1 cellular context compared by ENCODE assay signal in the genomic region with DNA sequence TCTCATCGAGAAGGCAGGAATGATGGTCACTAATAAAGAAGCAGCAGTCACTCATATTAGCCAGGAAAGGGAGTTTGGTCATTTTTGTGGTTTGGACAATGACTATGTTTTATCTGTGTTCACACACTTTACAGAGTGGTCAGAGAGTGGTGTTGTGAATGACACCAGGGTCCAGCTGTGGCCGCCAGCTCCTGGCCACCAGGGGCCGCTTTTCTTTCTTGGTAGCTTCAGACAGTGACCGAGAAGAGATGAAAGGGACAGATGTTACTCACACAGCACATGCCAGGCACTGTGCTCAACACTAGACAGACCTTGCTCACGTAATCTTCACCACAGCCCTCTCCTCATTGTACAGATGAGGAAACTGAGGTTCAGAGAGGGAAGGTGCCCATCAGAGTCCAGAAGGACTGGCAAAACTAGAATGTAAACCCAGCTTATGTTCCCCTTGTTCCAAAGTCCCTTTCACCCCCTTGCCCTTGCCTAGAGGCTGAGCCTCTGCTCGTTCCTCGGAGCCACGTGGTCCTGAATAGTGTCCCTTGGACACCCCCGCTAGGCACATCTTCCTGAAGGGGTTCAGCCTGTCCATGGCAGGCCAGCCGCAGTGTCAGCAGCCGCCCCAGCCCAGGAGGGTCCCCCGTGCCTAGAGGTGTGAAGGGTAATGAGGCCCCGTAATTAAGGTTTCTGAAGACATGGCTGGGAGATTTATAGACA.
TF ChIP-seq lines count a peak whose summit lies in the region.

No MANE protein-coding gene starts in this region.

TF ChIP-seq in K562, 482 proteins besides CTCF, POLR2A, EP300 and RAD21 (continued from another document and continues in another):
- TF ChIP-seq, protein P1, sequence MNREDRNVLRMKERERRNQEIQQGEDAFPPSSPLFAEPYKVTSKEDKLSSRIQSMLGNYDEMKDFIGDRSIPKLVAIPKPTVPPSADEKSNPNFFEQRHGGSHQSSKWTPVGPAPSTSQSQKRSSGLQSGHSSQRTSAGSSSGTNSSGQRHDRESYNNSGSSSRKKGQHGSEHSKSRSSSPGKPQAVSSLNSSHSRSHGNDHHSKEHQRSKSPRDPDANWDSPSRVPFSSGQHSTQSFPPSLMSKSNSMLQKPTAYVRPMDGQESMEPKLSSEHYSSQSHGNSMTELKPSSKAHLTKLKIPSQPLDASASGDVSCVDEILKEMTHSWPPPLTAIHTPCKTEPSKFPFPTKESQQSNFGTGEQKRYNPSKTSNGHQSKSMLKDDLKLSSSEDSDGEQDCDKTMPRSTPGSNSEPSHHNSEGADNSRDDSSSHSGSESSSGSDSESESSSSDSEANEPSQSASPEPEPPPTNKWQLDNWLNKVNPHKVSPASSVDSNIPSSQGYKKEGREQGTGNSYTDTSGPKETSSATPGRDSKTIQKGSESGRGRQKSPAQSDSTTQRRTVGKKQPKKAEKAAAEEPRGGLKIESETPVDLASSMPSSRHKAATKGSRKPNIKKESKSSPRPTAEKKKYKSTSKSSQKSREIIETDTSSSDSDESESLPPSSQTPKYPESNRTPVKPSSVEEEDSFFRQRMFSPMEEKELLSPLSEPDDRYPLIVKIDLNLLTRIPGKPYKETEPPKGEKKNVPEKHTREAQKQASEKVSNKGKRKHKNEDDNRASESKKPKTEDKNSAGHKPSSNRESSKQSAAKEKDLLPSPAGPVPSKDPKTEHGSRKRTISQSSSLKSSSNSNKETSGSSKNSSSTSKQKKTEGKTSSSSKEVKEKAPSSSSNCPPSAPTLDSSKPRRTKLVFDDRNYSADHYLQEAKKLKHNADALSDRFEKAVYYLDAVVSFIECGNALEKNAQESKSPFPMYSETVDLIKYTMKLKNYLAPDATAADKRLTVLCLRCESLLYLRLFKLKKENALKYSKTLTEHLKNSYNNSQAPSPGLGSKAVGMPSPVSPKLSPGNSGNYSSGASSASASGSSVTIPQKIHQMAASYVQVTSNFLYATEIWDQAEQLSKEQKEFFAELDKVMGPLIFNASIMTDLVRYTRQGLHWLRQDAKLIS (CRISPR knock-in tag; IDR thresholded peaks at IDR 0.05) = no peak
- TF ChIP-seq ARNT (IDR thresholded peaks at IDR 0.05) = peak in 1 of 2 experiments; percentile 77; a peak in 2 of 4 replicates
- 0 out of 2 replicates have a peak, but pooled peaks have one; percentile 16 for TF ChIP-seq ZEB2 (IDR thresholded peaks at IDR 0.05)
- peak; percentile 77 for TF ChIP-seq NBN (IDR thresholded peaks at IDR 0.05; ENCODE audit: low read depth)
- TF ChIP-seq, protein P2, sequence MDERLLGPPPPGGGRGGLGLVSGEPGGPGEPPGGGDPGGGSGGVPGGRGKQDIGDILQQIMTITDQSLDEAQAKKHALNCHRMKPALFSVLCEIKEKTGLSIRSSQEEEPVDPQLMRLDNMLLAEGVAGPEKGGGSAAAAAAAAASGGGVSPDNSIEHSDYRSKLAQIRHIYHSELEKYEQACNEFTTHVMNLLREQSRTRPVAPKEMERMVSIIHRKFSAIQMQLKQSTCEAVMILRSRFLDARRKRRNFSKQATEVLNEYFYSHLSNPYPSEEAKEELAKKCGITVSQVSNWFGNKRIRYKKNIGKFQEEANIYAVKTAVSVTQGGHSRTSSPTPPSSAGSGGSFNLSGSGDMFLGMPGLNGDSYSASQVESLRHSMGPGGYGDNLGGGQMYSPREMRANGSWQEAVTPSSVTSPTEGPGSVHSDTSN (CRISPR knock-in tag; IDR thresholded peaks at IDR 0.05; ENCODE audit: low read depth) = no peak
- TF ChIP-seq, protein P2 (tag; conservative IDR thresholded peaks at IDR 0.05; ENCODE audit: low read depth) = 0 out of 2 replicates have a peak, but pooled peaks have one; percentile 32
- TF ChIP-seq TEAD1 (CRISPR knock-in tag; IDR thresholded peaks at IDR 0.05) = 0 out of 4 replicates have a peak, but pooled peaks of 1 of the 2 experiments have one; percentile 15
- no peak for TF ChIP-seq SAFB (IDR thresholded peaks at IDR 0.05; ENCODE audit: borderline replicate concordance, low read depth, low read length)
- no peak for TF ChIP-seq FOXM1 (IDR thresholded peaks at IDR 0.05; ENCODE audit: low read depth)
- TF ChIP-seq FOXM1 (CRISPR knock-in tag; IDR thresholded peaks at IDR 0.05; ENCODE audit: low read depth) = no peak
- TF ChIP-seq ETV1 (tag; conservative IDR thresholded peaks at IDR 0.05; ENCODE audit: low read depth) = no peak
- 0 out of 2 replicates have a peak, but pooled peaks have one; percentile 54 for TF ChIP-seq ZNF766 (CRISPR knock-in tag; conservative IDR thresholded peaks at IDR 0.05)
- TF ChIP-seq ERF (CRISPR knock-in tag; IDR thresholded peaks at IDR 0.05) = no peak
- peak; percentile 67 for TF ChIP-seq NFE2 (IDR thresholded peaks at IDR 0.05; ENCODE audit: low read depth)
- no peak for TF ChIP-seq NFXL1 (CRISPR knock-in tag; IDR thresholded peaks at IDR 0.05)
- peak; percentile 84 for TF ChIP-seq TCF3 (CRISPR knock-in tag; IDR thresholded peaks at IDR 0.05)
- TF ChIP-seq MEF2D (tag; conservative IDR thresholded peaks at IDR 0.05; ENCODE audit: low read depth) = no peak
- TF ChIP-seq DACH1 (IDR thresholded peaks at IDR 0.05; ENCODE audit: partially characterized antibody) = peak; percentile 76
- TF ChIP-seq ARID1B (IDR thresholded peaks at IDR 0.05) = peak; percentile 65
- no peak for TF ChIP-seq RAD51 (IDR thresholded peaks at IDR 0.05; ENCODE audit: borderline replicate concordance, low read depth)
- TF ChIP-seq, protein P3, sequence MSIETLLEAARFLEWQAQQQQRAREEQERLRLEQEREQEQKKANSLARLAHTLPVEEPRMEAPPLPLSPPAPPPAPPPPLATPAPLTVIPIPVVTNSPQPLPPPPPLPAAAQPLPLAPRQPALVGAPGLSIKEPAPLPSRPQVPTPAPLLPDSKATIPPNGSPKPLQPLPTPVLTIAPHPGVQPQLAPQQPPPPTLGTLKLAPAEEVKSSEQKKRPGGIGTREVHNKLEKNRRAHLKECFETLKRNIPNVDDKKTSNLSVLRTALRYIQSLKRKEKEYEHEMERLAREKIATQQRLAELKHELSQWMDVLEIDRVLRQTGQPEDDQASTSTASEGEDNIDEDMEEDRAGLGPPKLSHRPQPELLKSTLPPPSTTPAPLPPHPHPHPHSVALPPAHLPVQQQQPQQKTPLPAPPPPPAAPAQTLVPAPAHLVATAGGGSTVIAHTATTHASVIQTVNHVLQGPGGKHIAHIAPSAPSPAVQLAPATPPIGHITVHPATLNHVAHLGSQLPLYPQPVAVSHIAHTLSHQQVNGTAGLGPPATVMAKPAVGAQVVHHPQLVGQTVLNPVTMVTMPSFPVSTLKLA (conservative IDR thresholded peaks at IDR 0.05) = peak in 1 of 2 experiments; percentile 41; a peak in 1 of 4 replicates
- TF ChIP-seq SOX6 (IDR thresholded peaks at IDR 0.05) = peak; percentile 67; the same call in 1 of the 2 replicates
- TF ChIP-seq, protein P4, sequence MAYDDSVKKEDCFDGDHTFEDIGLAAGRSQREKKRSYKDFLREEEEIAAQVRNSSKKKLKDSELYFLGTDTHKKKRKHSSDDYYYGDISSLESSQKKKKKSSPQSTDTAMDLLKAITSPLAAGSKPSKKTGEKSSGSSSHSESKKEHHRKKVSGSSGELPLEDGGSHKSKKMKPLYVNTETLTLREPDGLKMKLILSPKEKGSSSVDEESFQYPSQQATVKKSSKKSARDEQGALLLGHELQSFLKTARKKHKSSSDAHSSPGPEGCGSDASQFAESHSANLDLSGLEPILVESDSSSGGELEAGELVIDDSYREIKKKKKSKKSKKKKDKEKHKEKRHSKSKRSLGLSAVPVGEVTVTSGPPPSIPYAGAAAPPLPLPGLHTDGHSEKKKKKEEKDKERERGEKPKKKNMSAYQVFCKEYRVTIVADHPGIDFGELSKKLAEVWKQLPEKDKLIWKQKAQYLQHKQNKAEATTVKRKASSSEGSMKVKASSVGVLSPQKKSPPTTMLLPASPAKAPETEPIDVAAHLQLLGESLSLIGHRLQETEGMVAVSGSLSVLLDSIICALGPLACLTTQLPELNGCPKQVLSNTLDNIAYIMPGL (CRISPR knock-in tag; IDR thresholded peaks at IDR 0.05) = no peak
- TF ChIP-seq HMGN3 (IDR thresholded peaks at IDR 0.05; ENCODE audit: borderline replicate concordance, extremely low read depth, insufficient read length, low read depth, low read length) = no peak
- TF ChIP-seq, protein P5, sequence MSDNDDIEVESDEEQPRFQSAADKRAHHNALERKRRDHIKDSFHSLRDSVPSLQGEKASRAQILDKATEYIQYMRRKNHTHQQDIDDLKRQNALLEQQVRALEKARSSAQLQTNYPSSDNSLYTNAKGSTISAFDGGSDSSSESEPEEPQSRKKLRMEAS (CRISPR knock-in tag; IDR thresholded peaks at IDR 0.05) = peak; percentile 85
- TF ChIP-seq SP1 (CRISPR knock-in tag; IDR thresholded peaks at IDR 0.05) = peak; percentile 41; the same call in 1 of the 2 replicates
- TF ChIP-seq, protein P6, sequence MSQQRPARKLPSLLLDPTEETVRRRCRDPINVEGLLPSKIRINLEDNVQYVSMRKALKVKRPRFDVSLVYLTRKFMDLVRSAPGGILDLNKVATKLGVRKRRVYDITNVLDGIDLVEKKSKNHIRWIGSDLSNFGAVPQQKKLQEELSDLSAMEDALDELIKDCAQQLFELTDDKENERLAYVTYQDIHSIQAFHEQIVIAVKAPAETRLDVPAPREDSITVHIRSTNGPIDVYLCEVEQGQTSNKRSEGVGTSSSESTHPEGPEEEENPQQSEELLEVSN (IDR thresholded peaks at IDR 0.05; ENCODE audit: borderline replicate concordance in 1 of 2, extremely low read depth in 1 of 2, insufficient read depth in 1 of 2, insufficient read length in 1 of 2, low read depth in 1 of 2, low read length in 1 of 2, poor library complexity in 1 of 2, severe bottlenecking in 1 of 2) = peak in 1 of 2 experiments; percentile 15
- peak; percentile 41 for TF ChIP-seq SMAD1 (IDR thresholded peaks at IDR 0.05; ENCODE audit: low read depth, low read length, partially characterized antibody)
- peak; percentile 42; the same call in 1 of the 2 replicates for TF ChIP-seq CREM (IDR thresholded peaks at IDR 0.05; ENCODE audit: low read depth)
- TF ChIP-seq ZNF274 (IDR thresholded peaks at IDR 0.05; ENCODE audit: borderline replicate concordance, low read depth, low read length) = no peak
- no peak for TF ChIP-seq MCM7 (IDR thresholded peaks at IDR 0.05)
- peak; percentile 59; the same call in 1 of the 2 replicates for TF ChIP-seq MYC (IDR thresholded peaks at IDR 0.05; ENCODE audit: low read depth, low read length)
- TF ChIP-seq MYC (CRISPR knock-in tag; IDR thresholded peaks at IDR 0.05; ENCODE audit: borderline replicate concordance, low read depth) = no peak
- TF ChIP-seq ZBTB8A (IDR thresholded peaks at IDR 0.05; ENCODE audit: partially characterized antibody) = no peak
- no peak for TF ChIP-seq NCOR1 (IDR thresholded peaks at IDR 0.05)
- TF ChIP-seq ZNF175 (CRISPR knock-in tag; IDR thresholded peaks at IDR 0.05; ENCODE audit: low read depth) = 0 out of 2 replicates have a peak, but pooled peaks have one; percentile 63
- TF ChIP-seq HCFC1 (IDR thresholded peaks at IDR 0.05; ENCODE audit: low read depth, low read length) = peak; percentile 30; the same call in 1 of the 2 replicates
- TF ChIP-seq SMARCB1 (IDR thresholded peaks at IDR 0.05; ENCODE audit: insufficient read length, low read depth) = no peak
- no peak for TF ChIP-seq ELF1 (tag; IDR thresholded peaks at IDR 0.05)
- no peak for TF ChIP-seq ZNF408 (CRISPR knock-in tag; IDR thresholded peaks at IDR 0.05; ENCODE audit: low read depth)
- TF ChIP-seq TAF15 (IDR thresholded peaks at IDR 0.05; ENCODE audit: low read depth, low read length) = no peak
- no peak for TF ChIP-seq ESRRB (CRISPR knock-in tag; IDR thresholded peaks at IDR 0.05; ENCODE audit: borderline replicate concordance)
- TF ChIP-seq KDM1A (IDR thresholded peaks at IDR 0.05) = peak in 1 of 2 experiments; percentile 33; a peak in 2 of 4 replicates
- no peak for TF ChIP-seq IRF2 (CRISPR knock-in tag; IDR thresholded peaks at IDR 0.05)
- TF ChIP-seq ELF2 (CRISPR knock-in tag; IDR thresholded peaks at IDR 0.05) = no peak
- no peak for TF ChIP-seq ZBTB17 (CRISPR knock-in tag; IDR thresholded peaks at IDR 0.05)
- no peak for TF ChIP-seq KAT8 (IDR thresholded peaks at IDR 0.05; ENCODE audit: low read depth)
- TF ChIP-seq, protein P7, sequence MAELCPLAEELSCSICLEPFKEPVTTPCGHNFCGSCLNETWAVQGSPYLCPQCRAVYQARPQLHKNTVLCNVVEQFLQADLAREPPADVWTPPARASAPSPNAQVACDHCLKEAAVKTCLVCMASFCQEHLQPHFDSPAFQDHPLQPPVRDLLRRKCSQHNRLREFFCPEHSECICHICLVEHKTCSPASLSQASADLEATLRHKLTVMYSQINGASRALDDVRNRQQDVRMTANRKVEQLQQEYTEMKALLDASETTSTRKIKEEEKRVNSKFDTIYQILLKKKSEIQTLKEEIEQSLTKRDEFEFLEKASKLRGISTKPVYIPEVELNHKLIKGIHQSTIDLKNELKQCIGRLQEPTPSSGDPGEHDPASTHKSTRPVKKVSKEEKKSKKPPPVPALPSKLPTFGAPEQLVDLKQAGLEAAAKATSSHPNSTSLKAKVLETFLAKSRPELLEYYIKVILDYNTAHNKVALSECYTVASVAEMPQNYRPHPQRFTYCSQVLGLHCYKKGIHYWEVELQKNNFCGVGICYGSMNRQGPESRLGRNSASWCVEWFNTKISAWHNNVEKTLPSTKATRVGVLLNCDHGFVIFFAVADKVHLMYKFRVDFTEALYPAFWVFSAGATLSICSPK (IDR thresholded peaks at IDR 0.05; ENCODE audit: borderline replicate concordance) = no peak
- TF ChIP-seq, protein P8, sequence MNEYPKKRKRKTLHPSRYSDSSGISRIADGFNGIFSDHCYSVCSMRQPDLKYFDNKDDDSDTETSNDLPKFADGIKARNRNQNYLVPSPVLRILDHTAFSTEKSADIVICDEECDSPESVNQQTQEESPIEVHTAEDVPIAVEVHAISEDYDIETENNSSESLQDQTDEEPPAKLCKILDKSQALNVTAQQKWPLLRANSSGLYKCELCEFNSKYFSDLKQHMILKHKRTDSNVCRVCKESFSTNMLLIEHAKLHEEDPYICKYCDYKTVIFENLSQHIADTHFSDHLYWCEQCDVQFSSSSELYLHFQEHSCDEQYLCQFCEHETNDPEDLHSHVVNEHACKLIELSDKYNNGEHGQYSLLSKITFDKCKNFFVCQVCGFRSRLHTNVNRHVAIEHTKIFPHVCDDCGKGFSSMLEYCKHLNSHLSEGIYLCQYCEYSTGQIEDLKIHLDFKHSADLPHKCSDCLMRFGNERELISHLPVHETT (CRISPR knock-in tag; conservative IDR thresholded peaks at IDR 0.05 in 1 of 2, IDR thresholded peaks at IDR 0.05 in 1 of 2) = no peak
- no peak for TF ChIP-seq PURB (CRISPR knock-in tag; IDR thresholded peaks at IDR 0.05; ENCODE audit: low read depth)
